9 cellular contexts compared by ENCODE assay signal in the genomic region with DNA sequence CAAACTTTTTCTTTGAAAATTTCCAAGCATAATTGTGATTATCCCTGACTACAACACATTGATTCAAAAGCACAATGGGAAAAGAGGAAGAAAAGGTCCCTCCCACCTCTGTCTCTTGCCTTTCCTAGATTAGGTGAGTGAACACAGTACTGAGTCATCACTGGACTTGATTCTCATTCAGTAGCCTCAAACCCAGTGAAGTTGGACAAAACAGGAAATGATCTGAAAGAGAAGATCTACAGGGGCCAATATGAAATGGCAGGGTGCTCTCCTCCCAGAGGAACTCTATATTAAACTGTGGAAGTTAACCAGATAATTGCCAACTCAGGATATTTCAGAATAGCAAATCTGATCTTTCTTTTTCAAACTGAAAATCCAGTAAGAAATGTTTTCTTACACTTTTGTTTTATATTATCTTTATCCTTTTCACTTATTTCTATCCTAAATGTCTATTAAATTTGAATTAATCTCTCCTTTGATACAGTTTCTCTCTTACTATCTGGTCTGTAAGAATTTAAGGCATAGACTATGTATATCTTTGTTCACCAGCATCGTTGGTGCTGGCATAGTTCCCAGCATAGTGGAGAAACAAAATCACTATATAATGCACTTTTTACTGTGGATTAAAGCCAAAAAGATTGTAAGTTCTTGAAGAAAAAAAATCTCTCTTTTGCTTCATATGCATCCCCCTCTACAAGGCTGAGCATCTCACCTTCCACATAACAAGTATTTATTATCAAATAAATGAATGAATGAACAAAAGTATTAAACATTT. TPM values are rescaled to one million over a fixed set of nuclear protein-coding genes. Genes with fewer than 3 reads are reported as not detected.
DNase-seq lines count a peak whose midpoint lies in the region; ATAC-seq, FAIRE-seq and TF ChIP-seq lines count a peak whose summit lies in the region.
"Had no signal": no experiment of that assay in that cellular context is flagged by ENCODE, and none has a peak within 500 bp of the region (broad histone marks: within the 10 kb centered on the region; RNA-seq: fewer than 3 reads in every experiment).

No MANE protein-coding gene starts in this region.

- peaks cover 2% of the 10 kb centered on the region; the same call in 1 of the 2 replicates for H3K23me2 ChIP-seq in H1 (ENCODE audit: low read depth, low read length)

- no peak overlapping the region for H4K91ac ChIP-seq in H1 (replicated peaks; ENCODE audit: insufficient read length, low read length)

- H3K27ac ChIP-seq in H1 (ENCODE audit: low read depth, low read length) (no peak overlapping the region), neural progenitor cell (no peak overlapping the region)

- H3K27me3 ChIP-seq in Loucy (ENCODE audit: insufficient read depth, low read length, poor library complexity, severe bottlenecking), result no peaks in the 10 kb centered on the region
- no peaks in the 10 kb centered on the region for H3K27me3 ChIP-seq in H1 (replicated peaks in 1 of 4; ENCODE audit: control insufficient read depth in 3 of 4, extremely low read depth in 1 of 4, insufficient read depth in 3 of 4, low read length in 3 of 4)
- no peaks in the 10 kb centered on the region for H3K27me3 ChIP-seq in neural progenitor cell

- H3K9ac ChIP-seq in Loucy (ENCODE audit: low read depth, low read length, poor library complexity, severe bottlenecking) (peak overlapping the region; percentile 91), H1 (replicated peaks in 1 of 4; ENCODE audit: extremely low read depth in 1 of 4, low read depth in 3 of 4, low read length in 3 of 4) (no peak overlapping the region), neural progenitor cell (no peak overlapping the region)

- H3K36me3 ChIP-seq in Loucy (ENCODE audit: insufficient read depth, low read length) (no peaks in the 10 kb centered on the region), H1 (ENCODE audit: control insufficient read depth in 2 of 4, insufficient read depth in 4 of 4, low read length in 3 of 4) (no peaks in the 10 kb centered on the region), neural progenitor cell (no peaks in the 10 kb centered on the region)

- H3K14ac ChIP-seq in H1 (ENCODE audit: insufficient read length), result no peak overlapping the region

- no peak overlapping the region for H2BK20ac ChIP-seq in H1 (ENCODE audit: low read length)

- H3K4ac ChIP-seq in H1 (replicated peaks; ENCODE audit: insufficient read length, low read depth, low read length), result no peak overlapping the region

- H3K9me3 ChIP-seq in Loucy (ENCODE audit: insufficient read depth, low read depth, low read length) (no peaks in the 10 kb centered on the region), H1 (ENCODE audit: insufficient read depth in 2 of 2, low read depth in 1 of 2, low read length in 1 of 2) (no peaks in the 10 kb centered on the region), neural progenitor cell (ENCODE audit: low read depth) (no peaks in the 10 kb centered on the region)

- no peak overlapping the region for H2BK120ac ChIP-seq in H1 (replicated peaks; ENCODE audit: low read depth, low read length)

- H3K4me3 ChIP-seq in Loucy (ENCODE audit: low read length, poor library complexity, severe bottlenecking) (peak overlapping the region; percentile 14), H1 (ENCODE audit: extremely low read depth in 1 of 4, insufficient read depth in 2 of 4, low read depth in 3 of 4, low read length in 4 of 4) (no peak overlapping the region), neural progenitor cell (no peak overlapping the region)

- H3K4me1 Mint-ChIP-seq in neural progenitor cell, result peaks cover 5% of the 10 kb centered on the region

- H3K4me2 ChIP-seq in Loucy (ENCODE audit: low read depth, low read length, poor library complexity, severe bottlenecking), result peak overlapping the region; percentile 46
- H3K4me2 ChIP-seq in H1 (ENCODE audit: insufficient read depth in 1 of 2, low read depth in 2 of 2, low read length in 2 of 2), result no peak overlapping the region
- H3K4me2 ChIP-seq in neural progenitor cell, result no peak overlapping the region

- no peak overlapping the region for H2BK5ac ChIP-seq in H1 (ENCODE audit: low read depth, low read length)

- H3K79me2 ChIP-seq in Loucy (ENCODE audit: insufficient read depth, low read length) (no peaks in the 10 kb centered on the region), H1 (ENCODE audit: control insufficient read depth in 1 of 2, insufficient read depth in 2 of 2, low read length in 2 of 2) (no peaks in the 10 kb centered on the region), neural progenitor cell (ENCODE audit: low read depth) (no peaks in the 10 kb centered on the region)

- no peak for TF ChIP-seq RAD21 in H1 (IDR thresholded peaks at IDR 0.05 in 1 of 2, conservative IDR thresholded peaks at IDR 0.05 in 1 of 2; ENCODE audit: low read depth in 2 of 2, low read length in 2 of 2)

- H3K4me1 ChIP-seq in Loucy (ENCODE audit: insufficient read depth, low read length, poor library complexity, severe bottlenecking) (peaks cover 84% of the 10 kb centered on the region), H1 (replicated peaks in 1 of 4; ENCODE audit: control insufficient read depth in 3 of 4, insufficient read depth in 4 of 4, low read length in 3 of 4) (peaks cover 0 to 5% (median 0%) of the 10 kb centered on the region in 4 experiments; a peak in 2 of 7 replicates), neural progenitor cell (no peaks in the 10 kb centered on the region)

- H2BK12ac ChIP-seq in H1 (ENCODE audit: low read depth, low read length), result no peak overlapping the region

- no peaks in the 10 kb centered on the region for H3K9me2 ChIP-seq in Loucy (replicated peaks; ENCODE audit: low read depth, low read length)

- 83% methylated on average over 1 of the region's 1 CpG; no CpG with 5 or more reads in 1 of the 2 experiments for WGBS in H1 (ENCODE audit: extremely low coverage in 1 of 2, insufficient coverage in 1 of 2, insufficient read length in 1 of 2, insufficient replicate concordance in 2 of 2, low coverage in 1 of 2, low lambda C conversion rate in 2 of 2, missing lambda C conversion rate in 1 of 2), 2 experiments

- no peak overlapping the region for H3K4me3 Mint-ChIP-seq in neural progenitor cell
- H3K4me3 Mint-ChIP-seq: HFFc6 had no signal

- POLR2A ChIA-PET in H1 (lab: Charles Lee; ENCODE audit: partially characterized antibody), result interaction anchor here (1.0 kb wide), 1 partner anchor 35 kb away, joined by 3 read pairs; no protein-coding TSS in a partner anchor

- DNase-seq in H1 (ENCODE audit: low read depth in 1 of 2, low spot score in 2 of 2) (no peak), neural progenitor cell (ENCODE audit: low spot score) (no peak), NCI-H1694 treated with DMSO at 0.1 percent for 48 hours (lab: John Stamatoyannopoulos, UW) (no peak)
- DNase-seq in effector CD8-positive, alpha-beta T cell (lab: John Stamatoyannopoulos, UW), result no peak
- DNase-seq: HFFc6 had no signal

- H3K36me3 Mint-ChIP-seq in neural progenitor cell, result no peaks in the 10 kb centered on the region

- no peak for TF ChIP-seq POLR2A in H1 (IDR thresholded peaks at IDR 0.05; ENCODE audit: control extremely low read depth in 1 of 2, low read depth in 2 of 2, low read length in 2 of 2)

- peak overlapping the region; percentile 60; the same call in 1 of the 2 replicates for H2AFZ ChIP-seq in Loucy (ENCODE audit: low read length)
- 0 out of 2 replicates have a peak overlapping the region, but pooled peaks have one; percentile 52 for H2AFZ ChIP-seq in H1 (ENCODE audit: low read length)
- H2AFZ ChIP-seq in neural progenitor cell (replicated peaks), result no peak overlapping the region

- CTCF ChIA-PET in H1 (lab: Charles Lee; ENCODE audit: partially characterized antibody), result interaction anchor here (1.1 kb wide), 1 partner anchor 13 kb away, joined by 4 read pairs; no protein-coding TSS in a partner anchor

- H3K79me1 ChIP-seq in H1 (ENCODE audit: low read depth, low read length), result no peaks in the 10 kb centered on the region

- TF ChIP-seq EP300 in H1 (IDR thresholded peaks at IDR 0.05; ENCODE audit: borderline replicate concordance in 1 of 2, low read depth in 2 of 2, low read length in 2 of 2), result no peak

- H4K20me1 ChIP-seq in Loucy (ENCODE audit: insufficient read depth, low read length, poor library complexity, severe bottlenecking) (no peaks in the 10 kb centered on the region), H1 (replicated peaks in 1 of 2; ENCODE audit: control insufficient read depth in 1 of 2, insufficient read depth in 2 of 2, low read length in 2 of 2) (no peaks in the 10 kb centered on the region), neural progenitor cell (ENCODE audit: low read depth) (no peaks in the 10 kb centered on the region)

- H3K9me3 Mint-ChIP-seq in neural progenitor cell, result no peaks in the 10 kb centered on the region

- H4K8ac ChIP-seq in H1 (ENCODE audit: extremely low read depth, insufficient read depth, low read length), result no peak overlapping the region

- no peak overlapping the region for H2AK5ac ChIP-seq in H1 (ENCODE audit: low read depth, low read length)

- no peak for FAIRE-seq in H1 (lab: Jason Lieb, UNC)

- H4K5ac ChIP-seq in H1 (ENCODE audit: insufficient read length, low read depth, low read length), result no peak overlapping the region

- no peak overlapping the region for H2BK15ac ChIP-seq in H1 (ENCODE audit: low read length)

- H3K18ac ChIP-seq in H1 (ENCODE audit: extremely low read depth, low read length), result no peak overlapping the region

- TF ChIP-seq CTCF in Loucy (conservative IDR thresholded peaks at IDR 0.05; ENCODE audit: low read length) (no peak), H1 (IDR thresholded peaks at IDR 0.05; ENCODE audit: control extremely low read depth in 1 of 3, insufficient read depth in 1 of 3, low read depth in 1 of 3, low read length in 3 of 3) (no peak), neural progenitor cell (IDR thresholded peaks at IDR 0.05) (no peak)

- ATAC-seq in GM18502 (IDR thresholded peaks at IDR 0.05; ENCODE audit: poor library complexity, unreplicated experiment) (peak; percentile 67), GM21737 (IDR thresholded peaks at IDR 0.05; ENCODE audit: unreplicated experiment) (peak; percentile 59), esophagus mucosa (no peak)

- H3K27ac Mint-ChIP-seq in neural progenitor cell, result no peak overlapping the region
- H3K27ac Mint-ChIP-seq: HFFc6 had no signal

- H3F3A ChIP-seq in Loucy (ENCODE audit: low read depth) (peaks cover 19% of the 10 kb centered on the region), neural progenitor cell (ENCODE audit: low read depth) (no peaks in the 10 kb centered on the region)

- H3K27me3 Mint-ChIP-seq in neural progenitor cell (ENCODE audit: insufficient read depth, low read depth), result peaks cover 3% of the 10 kb centered on the region

- H3K56ac ChIP-seq in H1 (replicated peaks; ENCODE audit: insufficient read length, low read depth, low read length), result no peak overlapping the region

- no peak overlapping the region for H3K23ac ChIP-seq in H1 (ENCODE audit: insufficient read length)

RNA-seq across cellular contexts. Expression of gene IKZF1, which starts 41.4 kb away (rescaled TPM):
- 0.71 and 0.74 TPM in 2 replicates for total RNA-seq in H1 (2021; fragmentation: NEBNext Ultra II Directional; extraction: Animal tissue kit (Norgen Biotek cat#: 25700))
- 1.3 and 1.5 TPM in 2 replicates for polyA plus RNA-seq in H1 (2011; rRNA removed)
- polyA plus RNA-seq in H1 (2011; cell fraction: cytosol; rRNA removed), result 0.81 TPM
- polyA plus RNA-seq in H1 (2011; cell fraction: nucleus; rRNA removed), result 1.4 TPM
- 0.75 to 1.2 TPM (median 1.0 TPM) in 4 replicates for polyA plus RNA-seq in H1 (2012, experiment 1 of 2)
- polyA plus RNA-seq in H1 (2012, experiment 2 of 2), result 0.20 TPM
- 0.63 TPM for polyA plus RNA-seq in H1 (2013, experiment 1 of 2)
- 0.55 TPM for polyA plus RNA-seq in H1 (2013, experiment 2 of 2)
- polyA minus RNA-seq in H1 (2011; rRNA and poly(A)+ RNA removed), result 1.2 and 1.5 TPM in 2 replicates
- polyA minus RNA-seq in H1 (2011; cell fraction: cytosol; rRNA and poly(A)+ RNA removed), result 2.6 TPM
- 4.5 TPM for polyA minus RNA-seq in H1 (2011; cell fraction: nucleus; rRNA and poly(A)+ RNA removed)
- total RNA-seq in neural progenitor cell (ENCODE audit: low replicate concordance), result 0.11 and 0.19 TPM in 2 replicates
- 2.1 TPM for total RNA-seq in esophagus mucosa
- total RNA-seq: HFFc6 had no signal
